9 cellular contexts compared by ENCODE assay signal in the genomic region with DNA sequence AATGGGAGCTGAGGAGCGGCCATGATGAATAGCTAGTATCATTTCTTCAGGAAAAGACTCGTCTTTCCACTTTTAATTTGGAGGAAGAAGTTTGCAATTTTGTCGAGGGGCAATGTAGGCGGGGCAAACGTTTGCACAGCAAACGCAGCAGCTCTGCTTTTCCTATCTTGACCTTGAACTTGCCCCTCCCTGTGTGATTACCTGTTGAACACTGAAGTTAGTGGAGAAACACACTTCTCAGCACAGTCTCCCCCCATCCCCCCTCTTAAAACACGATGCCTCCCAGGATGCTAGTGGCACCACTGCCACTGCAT. TPM values are rescaled to one million over a fixed set of nuclear protein-coding genes. Genes with fewer than 3 reads are reported as not detected.
DNase-seq lines count a peak whose midpoint lies in the region; FAIRE-seq and TF ChIP-seq lines count a peak whose summit lies in the region.
"Had no signal": no experiment of that assay in that cellular context is flagged by ENCODE, and none has a peak within 500 bp of the region (broad histone marks: within the 10 kb centered on the region; RNA-seq: fewer than 3 reads in every experiment).

No MANE protein-coding gene starts in this region.

- H3K36me3 ChIP-seq in PC-9 (ENCODE audit: low read depth) (no peaks in the 10 kb centered on the region), fibroblast of lung (ENCODE audit: control insufficient read depth, insufficient read depth, low read length) (no peaks in the 10 kb centered on the region), trophoblast cell (ENCODE audit: control insufficient read depth in 1 of 2, insufficient read depth in 2 of 2, low read length in 2 of 2) (no peaks in the 10 kb centered on the region)

- no peaks in the 10 kb centered on the region for H3F3A ChIP-seq in PC-9 (ENCODE audit: insufficient read depth, low read depth)

- H2AFZ ChIP-seq in PC-9 (no peak overlapping the region; the same call in 1 of the 2 replicates), fibroblast of lung (ENCODE audit: low read length) (peak overlapping the region; percentile 71), trophoblast cell (ENCODE audit: insufficient read depth, low read length, poor library complexity) (no peak overlapping the region)

- H3K9ac ChIP-seq in fibroblast of lung (ENCODE audit: insufficient read depth, low read length), result peak overlapping the region; percentile 57
- H3K9ac ChIP-seq in trophoblast cell (ENCODE audit: low read length), result no peak overlapping the region

- CTCF ChIA-PET in PC-9 (lab: Charles Lee), result no interaction called here

- intact Hi-C loops in PC-9 (cut with micrococcal nuclease; ENCODE audit: unreplicated experiment), result no loop called here

- H3K79me1 ChIP-seq in trophoblast cell (ENCODE audit: low read length), result no peaks in the 10 kb centered on the region

- DNase-seq in D721Med (ENCODE audit: insufficient read length, low spot score) (no peak), PC-9 (no peak), fibroblast of lung (ENCODE audit: low read depth in 2 of 2) (no peak), trophoblast cell (no peak), GM19240 (ENCODE audit: insufficient read length, low spot score) (no peak), NCI-H524 (lab: John Stamatoyannopoulos, UW) (no peak), COLO668 (lab: John Stamatoyannopoulos, UW; ENCODE audit: unreplicated experiment) (no peak), AML-193 (lab: John Stamatoyannopoulos, UW) (no peak)
- DNase-seq: dermis blood vessel endothelial cell had no signal

- H3K27me3 ChIP-seq in PC-9 (ENCODE audit: insufficient read depth, low read depth) (no peaks in the 10 kb centered on the region), fibroblast of lung (ENCODE audit: control insufficient read depth, insufficient read depth, low read length) (peaks cover 11% of the 10 kb centered on the region), trophoblast cell (ENCODE audit: insufficient read depth, low read length) (peaks cover 29% of the 10 kb centered on the region)

- H4K91ac ChIP-seq in trophoblast cell (ENCODE audit: low read depth, low read length), result no peak overlapping the region

- H3K9me2 ChIP-seq in PC-9 (ENCODE audit: insufficient read depth), result no peaks in the 10 kb centered on the region

- no peak overlapping the region for H2BK5ac ChIP-seq in trophoblast cell (ENCODE audit: low read depth, low read length, poor library complexity)

- no peak overlapping the region for H3K14ac ChIP-seq in trophoblast cell (ENCODE audit: low read length)

- no TSS peak for BruUV-seq in PC-9 (replicated peaks; lab: Mats Ljungman, UMichigan)

- FAIRE-seq in D721Med (lab: Jason Lieb, UNC), result no peak

- H3K4me1 ChIP-seq in PC-9 (replicated peaks; ENCODE audit: insufficient read depth), result 0 out of 2 replicates have a peak, but pooled peaks cover 8% of the 10 kb centered on the region
- no peaks in the 10 kb centered on the region for H3K4me1 ChIP-seq in fibroblast of lung (ENCODE audit: control insufficient read depth, extremely low read depth, insufficient read depth, low read length)
- peaks cover 11 to 14% of the 10 kb centered on the region in 2 experiments for H3K4me1 ChIP-seq in trophoblast cell (ENCODE audit: control insufficient read depth in 1 of 2, insufficient read depth in 2 of 2, low read length in 2 of 2)

- no peak overlapping the region for H2BK120ac ChIP-seq in trophoblast cell (ENCODE audit: insufficient read depth, low read length, poor library complexity)

- H2AK5ac ChIP-seq in trophoblast cell (ENCODE audit: low read length), result no peak overlapping the region

- H4K20me1 ChIP-seq in PC-9 (ENCODE audit: insufficient read depth), result no peaks in the 10 kb centered on the region
- no peaks in the 10 kb centered on the region for H4K20me1 ChIP-seq in fibroblast of lung (ENCODE audit: control insufficient read depth, extremely low read depth, insufficient read depth, low read length)

- H4K8ac ChIP-seq in trophoblast cell (ENCODE audit: low read depth, low read length), result no peak overlapping the region

- no peak overlapping the region for H4K12ac ChIP-seq in trophoblast cell (ENCODE audit: low read depth, low read length)

- no peak overlapping the region for H2BK12ac ChIP-seq in trophoblast cell (ENCODE audit: low read length)

- H3K4ac ChIP-seq in trophoblast cell (ENCODE audit: low read depth, low read length), result no peak overlapping the region

- H3K4me2 ChIP-seq in PC-9 (peak overlapping the region; percentile 72; the same call in 1 of the 2 replicates), fibroblast of lung (ENCODE audit: extremely low read depth, insufficient read depth, low read length) (peak overlapping the region; percentile 83), trophoblast cell (ENCODE audit: low read length) (peak overlapping the region; percentile 95)

- no peak overlapping the region for H3K18ac ChIP-seq in trophoblast cell (ENCODE audit: low read length)

- H3K4me3 ChIP-seq in PC-9, result peak overlapping the region; percentile 55
- peak overlapping the region; percentile 32 to 68 (median 59) for H3K4me3 ChIP-seq in fibroblast of lung (replicated peaks in 1 of 4; ENCODE audit: control extremely low read depth in 1 of 4, insufficient read depth in 1 of 4, low read depth in 3 of 4, low read length in 4 of 4)
- peak overlapping the region; percentile 71 for H3K4me3 ChIP-seq in trophoblast cell (ENCODE audit: low read depth, low read length)

- POLR2A ChIA-PET in PC-9 (lab: Charles Lee; ENCODE audit: unreplicated experiment), result no interaction called here

- no peaks in the 10 kb centered on the region for H3K9me3 ChIP-seq in PC-9 (ENCODE audit: insufficient read depth, low read depth)
- no peaks in the 10 kb centered on the region for H3K9me3 ChIP-seq in fibroblast of lung (ENCODE audit: control insufficient read depth, insufficient read depth, low read depth, low read length)
- peaks cover 4% of the 10 kb centered on the region for H3K9me3 ChIP-seq in trophoblast cell (ENCODE audit: insufficient read depth, low read depth, low read length)

- H3K27ac ChIP-seq in PC-9 (no peak overlapping the region), fibroblast of lung (ENCODE audit: insufficient read depth, low read length) (no peak overlapping the region), trophoblast cell (ENCODE audit: low read depth, low read length) (no peak overlapping the region)

- 0 out of 2 replicates have a peak, but pooled peaks cover 5% of the 10 kb centered on the region for H3K79me2 ChIP-seq in PC-9 (ENCODE audit: low read depth)
- no peaks in the 10 kb centered on the region for H3K79me2 ChIP-seq in fibroblast of lung (ENCODE audit: control insufficient read depth, insufficient read depth, low read length)
- no peaks in the 10 kb centered on the region for H3K79me2 ChIP-seq in trophoblast cell (ENCODE audit: control insufficient read depth, insufficient read depth, low read length, poor library complexity)

- WGBS in trophoblast cell (ENCODE audit: extremely low coverage, insufficient coverage, insufficient read length), result no CpG with 5 or more reads among the region's 7 CpGs

- H3K23ac ChIP-seq in trophoblast cell (ENCODE audit: low read length), result no peak overlapping the region

- TF ChIP-seq CTCF in D721Med (IDR thresholded peaks at IDR 0.05; ENCODE audit: insufficient read depth, missing control alignments) (peak; percentile 36), PC-9 (conservative IDR thresholded peaks at IDR 0.05) (no peak), fibroblast of lung (conservative IDR thresholded peaks at IDR 0.05 in 1 of 2, IDR thresholded peaks at IDR 0.05 in 1 of 2; ENCODE audit: low read depth in 1 of 2, low read length in 2 of 2) (no peak)

RNA-seq across cellular contexts. Expression of a gene that starts 0.2 kb away (rescaled TPM):
- total RNA-seq in PC-9 (2021) (3.3 and 5.4 TPM in 2 replicates), fibroblast of lung (43.4 and 59.6 TPM in 2 replicates)
- 17.4 and 21.5 TPM in 2 replicates for polyA plus RNA-seq in fibroblast of lung
- polyA plus RNA-seq in fibroblast of lung (2012), result 12.2 and 15.5 TPM in 2 replicates
- polyA minus RNA-seq in fibroblast of lung (ENCODE audit: low replicate concordance), result 4.6 and 5.4 TPM in 2 replicates
- polyA plus RNA-seq in trophoblast cell (2013), result 0.19 and 0.24 TPM in 2 replicates

RNA-seq across cellular contexts. Expression of a gene that starts 3.6 kb away (rescaled TPM):
- total RNA-seq in PC-9 (2021) (not detected in 2 replicates), fibroblast of lung (7.3 and 54.2 TPM in 2 replicates)
- polyA plus RNA-seq in fibroblast of lung, result 1.5 and 2.5 TPM in 2 replicates
- polyA plus RNA-seq in fibroblast of lung (2012), result 0.86 and 1.7 TPM in 2 replicates
- polyA minus RNA-seq in fibroblast of lung (ENCODE audit: low replicate concordance), result 3.0 TPM in 1 of 2 replicates, not detected in the other
- polyA plus RNA-seq in trophoblast cell (2013), result not detected in 2 replicates
- total RNA-seq: dermis blood vessel endothelial cell had no signal
